25 cellular contexts compared by ENCODE assay signal in the genomic region with DNA sequence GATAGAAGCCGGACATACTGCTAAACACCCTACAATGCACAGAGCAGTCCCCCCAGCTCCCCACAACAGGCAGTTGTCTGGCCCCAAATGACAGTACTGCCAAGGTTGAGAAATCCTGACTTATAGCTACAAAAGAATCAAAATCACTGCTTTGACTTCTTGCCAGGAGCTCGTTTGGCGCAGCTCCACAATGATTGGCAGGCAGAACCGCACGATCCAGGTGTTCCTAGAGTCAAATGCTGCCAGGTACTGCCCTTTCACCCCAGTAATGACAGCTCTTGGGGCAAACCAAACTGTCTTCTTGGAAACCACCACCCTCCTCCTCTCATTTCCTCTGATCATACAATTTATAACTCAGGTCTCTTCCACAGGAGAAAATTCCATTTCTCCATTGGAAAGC. TPM values are rescaled to one million over a fixed set of nuclear protein-coding genes. Genes with fewer than 3 reads are reported as not detected.
DNase-seq lines count a peak whose midpoint lies in the region; FAIRE-seq and TF ChIP-seq lines count a peak whose summit lies in the region.
"Had no signal": no experiment of that assay in that cellular context is flagged by ENCODE, and none has a peak within 500 bp of the region (broad histone marks: within the 10 kb centered on the region; RNA-seq: fewer than 3 reads in every experiment).

No MANE protein-coding gene starts in this region.

- H3K36me3 ChIP-seq in PC-9 (ENCODE audit: low read depth): peaks cover 11% of the 10 kb centered on the region
- H3K36me3 ChIP-seq in small intestine (ENCODE audit: control insufficient read depth in 2 of 2, insufficient read depth in 2 of 2, low read length in 2 of 2): no peaks in the 10 kb centered on the region
- H3K36me3 ChIP-seq: SJSA1, upper lobe of right lung had no signal

- peaks cover 0 to 2% (median 0%) of the 10 kb centered on the region in 6 donors for H3K9me3 Mint-ChIP-seq in immature natural killer cell
- H3K9me3 Mint-ChIP-seq in activated T-helper 1 cell treated with anti-CD3 and anti-CD28 coated beads, Interleukin-12 subunit alpha, Interleukin-12 subunit beta, Interleukin-2, Interleukin-4 antibody, amounts not matched to agents 30 ng/mL and 10 ng/mL and 1 ng/mL, durations not matched to agents 14 hours and 24 hours and 36 hours: no peaks in the 10 kb centered on the region
- H3K9me3 Mint-ChIP-seq: activated T-cell treated with anti-CD3 and anti-CD28 coated beads, Interleukin-2, amount 50 U/mL, for 4 hours; GM23338; nephron had no signal

- no peak overlapping the region for H3K27ac Mint-ChIP-seq in immature natural killer cell
- no peak overlapping the region for H3K27ac Mint-ChIP-seq in activated T-helper 1 cell treated with anti-CD3 and anti-CD28 coated beads, Interleukin-12 subunit alpha, Interleukin-12 subunit beta, Interleukin-2, Interleukin-4 antibody, amounts not matched to agents 30 ng/mL and 10 ng/mL and 1 ng/mL, durations not matched to agents 14 hours and 24 hours and 36 hours
- H3K27ac Mint-ChIP-seq: CD4-positive, CD25-positive, alpha-beta regulatory T cell; GM23338; nephron; WTC11 had no signal

- H3K4me3 ChIP-seq in PC-9 (no peak overlapping the region), epithelial cell of esophagus (ENCODE audit: low read length) (no peak overlapping the region), small intestine (ENCODE audit: low read depth in 1 of 2, low read length in 2 of 2) (no peak overlapping the region)
- H3K4me3 ChIP-seq: dorsolateral prefrontal cortex, GM23338, SJSA1, upper lobe of right lung had no signal

- no peaks in the 10 kb centered on the region for H3K9me2 ChIP-seq in PC-9 (ENCODE audit: insufficient read depth)

- peak overlapping the region; percentile 33 for H3K4me2 ChIP-seq in PC-9
- H3K4me2 ChIP-seq: GM23338 had no signal

- H3K27me3 Mint-ChIP-seq in immature natural killer cell (ENCODE audit: low read depth in 3 of 3): peaks cover 6 to 13% (median 12%) of the 10 kb centered on the region in 3 donors
- H3K27me3 Mint-ChIP-seq in activated T-helper 1 cell treated with anti-CD3 and anti-CD28 coated beads, Interleukin-12 subunit alpha, Interleukin-12 subunit beta, Interleukin-2, Interleukin-4 antibody, amounts not matched to agents 30 ng/mL and 10 ng/mL and 1 ng/mL, durations not matched to agents 14 hours and 24 hours and 36 hours (ENCODE audit: insufficient read depth): peaks cover 30% of the 10 kb centered on the region

- CTCF ChIA-PET in PC-9 (lab: Charles Lee): interaction anchor here (0.6 to 1.1 kb wide), 2 partner anchors 22 to 331 kb away, joined by 3 to 4 read pairs; no protein-coding TSS in a partner anchor

- no peaks in the 10 kb centered on the region for H3K4me1 Mint-ChIP-seq in immature natural killer cell
- H3K4me1 Mint-ChIP-seq in activated T-helper 1 cell treated with anti-CD3 and anti-CD28 coated beads, Interleukin-12 subunit alpha, Interleukin-12 subunit beta, Interleukin-2, Interleukin-4 antibody, amounts not matched to agents 30 ng/mL and 10 ng/mL and 1 ng/mL, durations not matched to agents 14 hours and 24 hours and 36 hours (ENCODE audit: low read depth): peaks cover 5% of the 10 kb centered on the region

- no peak for FAIRE-seq in small intestine (lab: Jason Lieb, UNC)
- FAIRE-seq: endothelial cell of umbilical vein had no signal

- WGBS in small intestine, 3 donors: 9 to 48% (median 23%) methylated on average over 5 of the region's 5 CpGs

- no peaks in the 10 kb centered on the region for H3K27me3 ChIP-seq in PC-9 (ENCODE audit: insufficient read depth, low read depth)
- peaks cover 0 to 2% of the 10 kb centered on the region in 2 donors for H3K27me3 ChIP-seq in small intestine (ENCODE audit: control insufficient read depth in 2 of 2, insufficient read depth in 2 of 2, low read length in 2 of 2)

- TF ChIP-seq CTCF in PC-9 (conservative IDR thresholded peaks at IDR 0.05) (no peak), epithelial cell of esophagus (IDR thresholded peaks at IDR 0.05; ENCODE audit: insufficient read depth, low read depth, low read length, missing control alignments) (no peak)

- no TSS peak for BruUV-seq in PC-9 (replicated peaks; lab: Mats Ljungman, UMichigan)

- H2AFZ ChIP-seq in PC-9: no peak overlapping the region
- H2AFZ ChIP-seq: GM23338 had no signal

- POLR2A ChIA-PET in PC-9 (lab: Charles Lee; ENCODE audit: unreplicated experiment): interaction anchor here (0.5 to 1.2 kb wide), 3 partner anchors 19 to 250 kb away, joined by 3 to 7 read pairs (median 3); no protein-coding TSS in a partner anchor

- 0 out of 2 replicates have a peak, but pooled peaks cover under 1% of the 10 kb centered on the region for H3K9me3 ChIP-seq in PC-9 (ENCODE audit: insufficient read depth, low read depth)
- no peaks in the 10 kb centered on the region for H3K9me3 ChIP-seq in small intestine (ENCODE audit: control insufficient read depth, low read depth)
- H3K9me3 ChIP-seq: SJSA1, upper lobe of right lung had no signal

- H4K20me1 ChIP-seq in PC-9 (ENCODE audit: insufficient read depth): no peaks in the 10 kb centered on the region

- H3K4me3 Mint-ChIP-seq in immature natural killer cell: no peak overlapping the region
- no peak overlapping the region for H3K4me3 Mint-ChIP-seq in activated T-helper 1 cell treated with anti-CD3 and anti-CD28 coated beads, Interleukin-12 subunit alpha, Interleukin-12 subunit beta, Interleukin-2, Interleukin-4 antibody, amounts not matched to agents 30 ng/mL and 10 ng/mL and 1 ng/mL, durations not matched to agents 14 hours and 24 hours and 36 hours
- H3K4me3 Mint-ChIP-seq: activated T-cell treated with anti-CD3 and anti-CD28 coated beads, Interleukin-2, amount 50 U/mL, for 4 hours; CD4-positive, CD25-positive, alpha-beta regulatory T cell; GM23338; nephron; WTC11 had no signal

- H3F3A ChIP-seq in PC-9 (ENCODE audit: insufficient read depth, low read depth): peaks cover 81% of the 10 kb centered on the region

- H3K79me2 ChIP-seq in PC-9 (ENCODE audit: low read depth): peaks cover 85% of the 10 kb centered on the region

- H3K4me1 ChIP-seq in PC-9 (replicated peaks; ENCODE audit: insufficient read depth): peaks cover 71% of the 10 kb centered on the region
- peaks cover 0 to 2% of the 10 kb centered on the region in 2 donors for H3K4me1 ChIP-seq in small intestine (ENCODE audit: control insufficient read depth in 2 of 2, insufficient read depth in 1 of 2, low read depth in 1 of 2, low read length in 1 of 2)
- H3K4me1 ChIP-seq: SJSA1 had no signal

- H3K27ac ChIP-seq in PC-9: peak overlapping the region; percentile 43
- H3K27ac ChIP-seq in small intestine (ENCODE audit: low read depth in 1 of 2, low read length in 1 of 2): peak overlapping the region; percentile 56 to 72
- H3K27ac ChIP-seq: dorsolateral prefrontal cortex, SJSA1, upper lobe of right lung had no signal

- intact Hi-C loops in PC-9 (cut with micrococcal nuclease; ENCODE audit: unreplicated experiment): no loop called here
- intact Hi-C loops in activated T-helper 1 cell treated with anti-CD3 and anti-CD28 coated beads, Interleukin-12 subunit alpha, Interleukin-12 subunit beta, Interleukin-2, Interleukin-4 antibody, amounts not matched to agents 30 ng/mL and 10 ng/mL and 1 ng/mL, durations not matched to agents 14 hours and 24 hours and 36 hours (cut with micrococcal nuclease): no loop called here

- DNase-seq in HT-29 (ENCODE audit: low spot score) (peak; percentile 72), PC-9 (peak; percentile 48 to 56), epithelial cell of esophagus (ENCODE audit: low read depth) (peak; percentile 31), small intestine (peak; percentile 74), globus pallidus (ENCODE audit: low spot score) (no peak), immature natural killer cell (no peak)
- no peak for DNase-seq in activated T-helper 1 cell treated with anti-CD3 and anti-CD28 coated beads, Interleukin-12 subunit alpha, Interleukin-12 subunit beta, Interleukin-2, Interleukin-4 antibody, amounts not matched to agents 30 ng/mL and 10 ng/mL and 1 ng/mL, durations not matched to agents 14 hours and 24 hours and 36 hours (ENCODE audit: low spot score)
- DNase-seq: activated CD4-positive, alpha-beta T cell treated with anti-CD3 and anti-CD28 coated beads, Interleukin-2, amount 50 U/mL, for 1 hour; activated naive CD4-positive, alpha-beta T cell; activated T-cell treated with anti-CD3 and anti-CD28 coated beads, Interleukin-2, amount 50 U/mL, for 4 hours; CD4-positive, CD25-positive, alpha-beta regulatory T cell; dorsolateral prefrontal cortex; left ventricle myocardium superior; NCI-H1417; NCI-H2081 treated with DMSO at 0.1 percent for 48 hours; NCI-H510A treated with DMSO at 0.1 percent for 48 hours; stimulated activated CD4-positive, alpha-beta T cell treated with anti-CD3 and anti-CD28 coated beads, Interleukin-2, amount 100 ng/mL, for 48 hours; upper lobe of right lung had no signal

- no peaks in the 10 kb centered on the region for H3K36me3 Mint-ChIP-seq in immature natural killer cell
- no peaks in the 10 kb centered on the region for H3K36me3 Mint-ChIP-seq in activated T-helper 1 cell treated with anti-CD3 and anti-CD28 coated beads, Interleukin-12 subunit alpha, Interleukin-12 subunit beta, Interleukin-2, Interleukin-4 antibody, amounts not matched to agents 30 ng/mL and 10 ng/mL and 1 ng/mL, durations not matched to agents 14 hours and 24 hours and 36 hours (ENCODE audit: low read depth)
- H3K36me3 Mint-ChIP-seq: CD4-positive, CD25-positive, alpha-beta regulatory T cell; WTC11 had no signal

RNA-seq across cellular contexts. Expression of gene TMC5, which starts 2.2 kb away (rescaled TPM):
- total RNA-seq in HT-29 (2014; rRNA removed; shearing (Covaris generic)): 24.2 and 24.9 TPM in 2 replicates
- 22.1 and 52.5 TPM in 2 replicates for total RNA-seq in PC-9 (2021)
- polyA plus RNA-seq in small intestine (10 to 100 TPM; 61.5 to 91.6 (median 83.0) TPM), immature natural killer cell (not detected)
- 0.10 and 0.26 TPM in 2 replicates for total RNA-seq in activated T-helper 1 cell treated with anti-CD3 and anti-CD28 coated beads, Interleukin-12 subunit alpha, Interleukin-12 subunit beta, Interleukin-2, Interleukin-4 antibody, amounts not matched to agents 30 ng/mL and 10 ng/mL and 1 ng/mL, durations not matched to agents 14 hours and 24 hours and 36 hours
- total RNA-seq: CD4-positive, CD25-positive, alpha-beta regulatory T cell; endothelial cell of umbilical vein; glomerular endothelial cell; left ventricle myocardium superior; osteocyte; SJSA1 had no signal
- polyA plus RNA-seq: CD4-positive, CD25-positive, alpha-beta regulatory T cell; endothelial cell of umbilical vein had no signal

Comparison
In these comparisons a context has a peak if more than half of its experiments do, and no peak if none do; other contexts are left out.
1. DNase-seq: peak in HT-29 (single experiment), PC-9 (2 of 2), epithelial cell of esophagus (single experiment) and small intestine (single experiment); none in globus pallidus (single experiment), immature natural killer cell (0 of 3) and activated T-helper 1 cell treated with anti-CD3 and anti-CD28 coated beads, Interleukin-12 subunit alpha, Interleukin-12 subunit beta, Interleukin-2, Interleukin-4 antibody, amounts not matched to agents 30 ng/mL and 10 ng/mL and 1 ng/mL, durations not matched to agents 14 hours and 24 hours and 36 hours (single experiment).
2. RNA of gene TMC5, which starts 2.2 kb away (total RNA-seq): 22.1 to 52.5 TPM in PC-9 and 24.2 to 24.9 TPM in HT-29; 0.10 to 0.26 TPM in activated T-helper 1 cell treated with anti-CD3 and anti-CD28 coated beads, Interleukin-12 subunit alpha, Interleukin-12 subunit beta, Interleukin-2, Interleukin-4 antibody, amounts not matched to agents 30 ng/mL and 10 ng/mL and 1 ng/mL, durations not matched to agents 14 hours and 24 hours and 36 hours; every median in the first group is over 10 times any median in the second.